ENCODE assay signal across 27 cellular contexts in genomic region chr22:30054067-30054763, GRCh38. TPM values are rescaled to one million over a fixed set of nuclear protein-coding genes. Genes with fewer than 3 reads are reported as not detected.
DNase-seq lines count a peak whose midpoint lies in the region; ATAC-seq and TF ChIP-seq lines count a peak whose summit lies in the region.
"Had no signal": no experiment of that assay in that cellular context is flagged by ENCODE, and none has a peak within 500 bp of the region (broad histone marks: within the 10 kb centered on the region; RNA-seq: fewer than 3 reads in every experiment).

No MANE protein-coding gene starts in this region.

- H3K36me3 ChIP-seq in BE2C, result no peaks in the 10 kb centered on the region; the same call in 1 of the 2 replicates
- H3K36me3 ChIP-seq: HAP-1, MG63 had no signal

- H3K4me1 ChIP-seq in BE2C, result peaks cover 10% of the 10 kb centered on the region
- H3K4me1 ChIP-seq: HAP-1 had no signal

- no peaks in the 10 kb centered on the region for H3K9me3 ChIP-seq in BE2C

- H3K4me1 Mint-ChIP-seq in progenitor cell of endocrine pancreas (ENCODE audit: low read depth), result peaks cover 12% of the 10 kb centered on the region

- no peak overlapping the region for H3K4me3 Mint-ChIP-seq in progenitor cell of endocrine pancreas (ENCODE audit: low read depth)
- H3K4me3 Mint-ChIP-seq: HFFc6 had no signal

- H3K27ac Mint-ChIP-seq in progenitor cell of endocrine pancreas, result peak overlapping the region; percentile 13
- H3K27ac Mint-ChIP-seq: HFFc6 had no signal

- TF ChIP-seq CTCF in BE2C (IDR thresholded peaks at IDR 0.05; ENCODE audit: low read depth, low read length), result no peak
- no peak for TF ChIP-seq CTCF in progenitor cell of endocrine pancreas (IDR thresholded peaks at IDR 0.05; ENCODE audit: unreplicated experiment)
- no peak for TF ChIP-seq CTCF in GM10266 (IDR thresholded peaks at IDR 0.05; ENCODE audit: control insufficient read depth, insufficient read depth, low read depth, missing control alignments)

- no peaks in the 10 kb centered on the region for H3K36me3 Mint-ChIP-seq in progenitor cell of endocrine pancreas (ENCODE audit: insufficient read depth)

- peaks cover 3% of the 10 kb centered on the region for H3K27me3 Mint-ChIP-seq in progenitor cell of endocrine pancreas

- H3K27me3 ChIP-seq in BE2C, result no peaks in the 10 kb centered on the region
- H3K27me3 ChIP-seq: MG63 had no signal

- intact Hi-C loops in Right ventricle myocardium superior (cut with DNase I), result no loop called here
- intact Hi-C loops in cardiac septum (cut with DNase I), result no loop called here

- DNase-seq in Right ventricle myocardium superior (no peak), cardiac septum (ENCODE audit: low spot score) (no peak), BE2C (peak; percentile 35), progenitor cell of endocrine pancreas (ENCODE audit: low spot score, unreplicated experiment) (no peak), GM10266 (ENCODE audit: extremely low spot score) (no peak)
- DNase-seq in activated CD8-positive, alpha-beta memory T cell treated with anti-CD3 and anti-CD28 coated beads for 24 hours, result no peak
- DNase-seq: 8988T; ACHN; GOT3; HFFc6; IMR-90; KG1; MG63; NCI-H1105 treated with DMSO at 0.1 percent for 48 hours; NCI-H1930; NCI-H2107; NCI-H524; NCI-H748 treated with DMSO at 0.1 percent for 48 hours; NK-92 treated with Interleukin-12 subunit alpha and Interleukin-12 subunit beta, amount 100 ng/mL, for 24 hours; PC-3 had no signal

- ATAC-seq in Right ventricle myocardium superior (ENCODE audit: poor library complexity) (peak; percentile 41), SK-N-SH treated with all-trans-retinoic acid at 6 μM for 48 hours (peak; percentile 68), GM19328 (IDR thresholded peaks at IDR 0.05; ENCODE audit: unreplicated experiment) (no peak)
- ATAC-seq: PC-3 had no signal

- H3K4me3 ChIP-seq in BE2C (ENCODE audit: low read depth, low read length), result no peak overlapping the region
- H3K4me3 ChIP-seq: HAP-1, MG63 had no signal

- H3K9me3 Mint-ChIP-seq in progenitor cell of endocrine pancreas (ENCODE audit: low read depth), result peaks cover 11% of the 10 kb centered on the region

TF ChIP-seq in SK-N-SH treated with all-trans-retinoic acid at 6 μM for 48 hours, 23 proteins besides CTCF, POLR2A, EP300 and RAD21:
- TF ChIP-seq ZFP30 (CRISPR knock-in tag; IDR thresholded peaks at IDR 0.05), result no peak
- no peak for TF ChIP-seq CSDC2 (CRISPR knock-in tag; IDR thresholded peaks at IDR 0.05)
- no peak for TF ChIP-seq ESRRG (CRISPR knock-in tag; IDR thresholded peaks at IDR 0.05)
- TF ChIP-seq CREB5 (CRISPR knock-in tag; IDR thresholded peaks at IDR 0.05; ENCODE audit: low read depth), result no peak
- TF ChIP-seq TOX (CRISPR knock-in tag; IDR thresholded peaks at IDR 0.05; ENCODE audit: borderline replicate concordance), result no peak
- no peak for TF ChIP-seq ZNF565 (CRISPR knock-in tag; conservative IDR thresholded peaks at IDR 0.05; ENCODE audit: low read depth)
- TF ChIP-seq GLIS3 (CRISPR knock-in tag; IDR thresholded peaks at IDR 0.05), result no peak
- TF ChIP-seq ISL1 (CRISPR knock-in tag; IDR thresholded peaks at IDR 0.05), result no peak
- TF ChIP-seq BACH2 (CRISPR knock-in tag; IDR thresholded peaks at IDR 0.05; ENCODE audit: borderline replicate concordance), result no peak
- no peak for TF ChIP-seq POU6F1 (CRISPR knock-in tag; IDR thresholded peaks at IDR 0.05; ENCODE audit: borderline replicate concordance, low read depth)
- TF ChIP-seq ARNTL (CRISPR knock-in tag; IDR thresholded peaks at IDR 0.05; ENCODE audit: borderline replicate concordance, low read depth), result no peak
- TF ChIP-seq RARB (CRISPR knock-in tag; IDR thresholded peaks at IDR 0.05), result no peak
- no peak for TF ChIP-seq PATZ1 (CRISPR knock-in tag; IDR thresholded peaks at IDR 0.05; ENCODE audit: borderline replicate concordance)
- TF ChIP-seq ZNF70 (CRISPR knock-in tag; IDR thresholded peaks at IDR 0.05), result no peak
- no peak for TF ChIP-seq ZFP3 (CRISPR knock-in tag; IDR thresholded peaks at IDR 0.05)
- TF ChIP-seq OSR1 (CRISPR knock-in tag; IDR thresholded peaks at IDR 0.05), result no peak
- no peak for TF ChIP-seq ZC3H10 (CRISPR knock-in tag; IDR thresholded peaks at IDR 0.05)
- no peak for TF ChIP-seq TSHZ2 (CRISPR knock-in tag; IDR thresholded peaks at IDR 0.05)

RNA-seq across cellular contexts. Expression of gene HORMAD2, which starts 26.0 kb away (rescaled TPM):
- not detected for total RNA-seq in Right ventricle myocardium superior
- 0.16 TPM for total RNA-seq in cardiac septum
- not detected for polyA plus RNA-seq in BE2C (2012; ENCODE audit: insufficient read depth, insufficient read length, low read depth)
- not detected in 2 replicates for total RNA-seq in progenitor cell of endocrine pancreas
- total RNA-seq: Daoy, G401, HFFc6, IMR-90, PC-3, SK-MEL-5 had no signal
- polyA plus RNA-seq: BJ, IMR-90 had no signal
